ENCODE assay signal across 2 cellular contexts in the genomic region with DNA sequence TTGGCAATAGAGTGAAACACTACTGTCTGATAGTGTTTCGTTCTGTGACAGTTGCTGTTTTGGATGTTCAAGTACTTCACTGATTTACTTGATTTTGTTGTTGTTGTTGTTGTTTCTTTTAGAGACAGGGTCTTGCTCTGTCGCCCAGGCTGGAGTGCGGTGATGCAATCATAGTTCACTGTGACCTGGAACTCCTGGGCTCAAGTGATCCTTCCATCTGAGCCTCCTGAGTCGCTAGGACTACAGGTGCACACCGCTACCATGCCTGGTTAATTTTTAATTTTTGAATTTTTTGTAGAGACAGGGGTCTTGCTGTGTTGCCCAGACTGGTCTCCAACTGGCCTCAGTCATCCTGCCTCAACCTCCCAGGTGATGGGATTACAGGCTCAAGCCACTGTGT.
TF ChIP-seq lines count a peak whose summit lies in the region.

No MANE protein-coding gene starts in this region.

TF ChIP-seq in SK-N-SH, 30 proteins besides CTCF, POLR2A, EP300 and RAD21 (continued from another document):
- TF ChIP-seq, protein P1, sequence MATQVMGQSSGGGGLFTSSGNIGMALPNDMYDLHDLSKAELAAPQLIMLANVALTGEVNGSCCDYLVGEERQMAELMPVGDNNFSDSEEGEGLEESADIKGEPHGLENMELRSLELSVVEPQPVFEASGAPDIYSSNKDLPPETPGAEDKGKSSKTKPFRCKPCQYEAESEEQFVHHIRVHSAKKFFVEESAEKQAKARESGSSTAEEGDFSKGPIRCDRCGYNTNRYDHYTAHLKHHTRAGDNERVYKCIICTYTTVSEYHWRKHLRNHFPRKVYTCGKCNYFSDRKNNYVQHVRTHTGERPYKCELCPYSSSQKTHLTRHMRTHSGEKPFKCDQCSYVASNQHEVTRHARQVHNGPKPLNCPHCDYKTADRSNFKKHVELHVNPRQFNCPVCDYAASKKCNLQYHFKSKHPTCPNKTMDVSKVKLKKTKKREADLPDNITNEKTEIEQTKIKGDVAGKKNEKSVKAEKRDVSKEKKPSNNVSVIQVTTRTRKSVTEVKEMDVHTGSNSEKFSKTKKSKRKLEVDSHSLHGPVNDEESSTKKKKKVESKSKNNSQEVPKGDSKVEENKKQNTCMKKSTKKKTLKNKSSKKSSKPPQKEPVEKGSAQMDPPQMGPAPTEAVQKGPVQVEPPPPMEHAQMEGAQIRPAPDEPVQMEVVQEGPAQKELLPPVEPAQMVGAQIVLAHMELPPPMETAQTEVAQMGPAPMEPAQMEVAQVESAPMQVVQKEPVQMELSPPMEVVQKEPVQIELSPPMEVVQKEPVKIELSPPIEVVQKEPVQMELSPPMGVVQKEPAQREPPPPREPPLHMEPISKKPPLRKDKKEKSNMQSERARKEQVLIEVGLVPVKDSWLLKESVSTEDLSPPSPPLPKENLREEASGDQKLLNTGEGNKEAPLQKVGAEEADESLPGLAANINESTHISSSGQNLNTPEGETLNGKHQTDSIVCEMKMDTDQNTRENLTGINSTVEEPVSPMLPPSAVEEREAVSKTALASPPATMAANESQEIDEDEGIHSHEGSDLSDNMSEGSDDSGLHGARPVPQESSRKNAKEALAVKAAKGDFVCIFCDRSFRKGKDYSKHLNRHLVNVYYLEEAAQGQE (IDR thresholded peaks at IDR 0.05; ENCODE audit: low read depth, low read length): no peak
- TF ChIP-seq NRF1 (IDR thresholded peaks at IDR 0.05; ENCODE audit: low read depth, low read length) (no peak), GABPA (IDR thresholded peaks at IDR 0.05; ENCODE audit: low read depth) (no peak), FOSL2 (IDR thresholded peaks at IDR 0.05; ENCODE audit: borderline replicate concordance, low read depth) (no peak), FOXJ3 (CRISPR knock-in tag; IDR thresholded peaks at IDR 0.05) (no peak), RFX5 (IDR thresholded peaks at IDR 0.05; ENCODE audit: low read length) (no peak), NFIC (IDR thresholded peaks at IDR 0.05; ENCODE audit: borderline replicate concordance) (no peak), TEAD4 (IDR thresholded peaks at IDR 0.05; ENCODE audit: borderline replicate concordance, insufficient read depth) (no peak), MEF2A (IDR thresholded peaks at IDR 0.05; ENCODE audit: borderline replicate concordance, low read depth) (no peak), SIN3A (IDR thresholded peaks at IDR 0.05; ENCODE audit: borderline replicate concordance, low read depth, low read length) (no peak), GATA2 (CRISPR knock-in tag; IDR thresholded peaks at IDR 0.05) (no peak), YY1 (IDR thresholded peaks at IDR 0.05; ENCODE audit: low read depth) (no peak), TAF1 (IDR thresholded peaks at IDR 0.05; ENCODE audit: borderline replicate concordance, low read depth, low read length) (no peak)
- TF ChIP-seq, protein P2, sequence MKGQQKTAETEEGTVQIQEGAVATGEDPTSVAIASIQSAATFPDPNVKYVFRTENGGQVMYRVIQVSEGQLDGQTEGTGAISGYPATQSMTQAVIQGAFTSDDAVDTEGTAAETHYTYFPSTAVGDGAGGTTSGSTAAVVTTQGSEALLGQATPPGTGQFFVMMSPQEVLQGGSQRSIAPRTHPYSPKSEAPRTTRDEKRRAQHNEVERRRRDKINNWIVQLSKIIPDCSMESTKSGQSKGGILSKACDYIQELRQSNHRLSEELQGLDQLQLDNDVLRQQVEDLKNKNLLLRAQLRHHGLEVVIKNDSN (IDR thresholded peaks at IDR 0.05; ENCODE audit: borderline replicate concordance, low read depth): no peak
- TF ChIP-seq, protein P3, sequence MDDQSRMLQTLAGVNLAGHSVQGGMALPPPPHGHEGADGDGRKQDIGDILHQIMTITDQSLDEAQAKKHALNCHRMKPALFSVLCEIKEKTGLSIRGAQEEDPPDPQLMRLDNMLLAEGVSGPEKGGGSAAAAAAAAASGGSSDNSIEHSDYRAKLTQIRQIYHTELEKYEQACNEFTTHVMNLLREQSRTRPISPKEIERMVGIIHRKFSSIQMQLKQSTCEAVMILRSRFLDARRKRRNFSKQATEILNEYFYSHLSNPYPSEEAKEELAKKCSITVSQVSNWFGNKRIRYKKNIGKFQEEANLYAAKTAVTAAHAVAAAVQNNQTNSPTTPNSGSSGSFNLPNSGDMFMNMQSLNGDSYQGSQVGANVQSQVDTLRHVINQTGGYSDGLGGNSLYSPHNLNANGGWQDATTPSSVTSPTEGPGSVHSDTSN (IDR thresholded peaks at IDR 0.05): no peak
- TF ChIP-seq, protein P4, sequence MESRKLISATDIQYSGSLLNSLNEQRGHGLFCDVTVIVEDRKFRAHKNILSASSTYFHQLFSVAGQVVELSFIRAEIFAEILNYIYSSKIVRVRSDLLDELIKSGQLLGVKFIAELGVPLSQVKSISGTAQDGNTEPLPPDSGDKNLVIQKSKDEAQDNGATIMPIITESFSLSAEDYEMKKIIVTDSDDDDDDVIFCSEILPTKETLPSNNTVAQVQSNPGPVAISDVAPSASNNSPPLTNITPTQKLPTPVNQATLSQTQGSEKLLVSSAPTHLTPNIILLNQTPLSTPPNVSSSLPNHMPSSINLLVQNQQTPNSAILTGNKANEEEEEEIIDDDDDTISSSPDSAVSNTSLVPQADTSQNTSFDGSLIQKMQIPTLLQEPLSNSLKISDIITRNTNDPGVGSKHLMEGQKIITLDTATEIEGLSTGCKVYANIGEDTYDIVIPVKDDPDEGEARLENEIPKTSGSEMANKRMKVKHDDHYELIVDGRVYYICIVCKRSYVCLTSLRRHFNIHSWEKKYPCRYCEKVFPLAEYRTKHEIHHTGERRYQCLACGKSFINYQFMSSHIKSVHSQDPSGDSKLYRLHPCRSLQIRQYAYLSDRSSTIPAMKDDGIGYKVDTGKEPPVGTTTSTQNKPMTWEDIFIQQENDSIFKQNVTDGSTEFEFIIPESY (IDR thresholded peaks at IDR 0.05; ENCODE audit: borderline replicate concordance, low read depth): no peak
- TF ChIP-seq, protein P5, sequence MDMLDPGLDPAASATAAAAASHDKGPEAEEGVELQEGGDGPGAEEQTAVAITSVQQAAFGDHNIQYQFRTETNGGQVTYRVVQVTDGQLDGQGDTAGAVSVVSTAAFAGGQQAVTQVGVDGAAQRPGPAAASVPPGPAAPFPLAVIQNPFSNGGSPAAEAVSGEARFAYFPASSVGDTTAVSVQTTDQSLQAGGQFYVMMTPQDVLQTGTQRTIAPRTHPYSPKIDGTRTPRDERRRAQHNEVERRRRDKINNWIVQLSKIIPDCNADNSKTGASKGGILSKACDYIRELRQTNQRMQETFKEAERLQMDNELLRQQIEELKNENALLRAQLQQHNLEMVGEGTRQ (IDR thresholded peaks at IDR 0.05; ENCODE audit: borderline replicate concordance, low read depth, low read length): no peak
TF ChIP-seq in SK-N-SH: peak in this region for 0.

TF ChIP-seq in SK-N-SH treated with all-trans-retinoic acid at 6 μM for 48 hours, 23 proteins besides CTCF, POLR2A, EP300 and RAD21:
- TF ChIP-seq, protein P6, sequence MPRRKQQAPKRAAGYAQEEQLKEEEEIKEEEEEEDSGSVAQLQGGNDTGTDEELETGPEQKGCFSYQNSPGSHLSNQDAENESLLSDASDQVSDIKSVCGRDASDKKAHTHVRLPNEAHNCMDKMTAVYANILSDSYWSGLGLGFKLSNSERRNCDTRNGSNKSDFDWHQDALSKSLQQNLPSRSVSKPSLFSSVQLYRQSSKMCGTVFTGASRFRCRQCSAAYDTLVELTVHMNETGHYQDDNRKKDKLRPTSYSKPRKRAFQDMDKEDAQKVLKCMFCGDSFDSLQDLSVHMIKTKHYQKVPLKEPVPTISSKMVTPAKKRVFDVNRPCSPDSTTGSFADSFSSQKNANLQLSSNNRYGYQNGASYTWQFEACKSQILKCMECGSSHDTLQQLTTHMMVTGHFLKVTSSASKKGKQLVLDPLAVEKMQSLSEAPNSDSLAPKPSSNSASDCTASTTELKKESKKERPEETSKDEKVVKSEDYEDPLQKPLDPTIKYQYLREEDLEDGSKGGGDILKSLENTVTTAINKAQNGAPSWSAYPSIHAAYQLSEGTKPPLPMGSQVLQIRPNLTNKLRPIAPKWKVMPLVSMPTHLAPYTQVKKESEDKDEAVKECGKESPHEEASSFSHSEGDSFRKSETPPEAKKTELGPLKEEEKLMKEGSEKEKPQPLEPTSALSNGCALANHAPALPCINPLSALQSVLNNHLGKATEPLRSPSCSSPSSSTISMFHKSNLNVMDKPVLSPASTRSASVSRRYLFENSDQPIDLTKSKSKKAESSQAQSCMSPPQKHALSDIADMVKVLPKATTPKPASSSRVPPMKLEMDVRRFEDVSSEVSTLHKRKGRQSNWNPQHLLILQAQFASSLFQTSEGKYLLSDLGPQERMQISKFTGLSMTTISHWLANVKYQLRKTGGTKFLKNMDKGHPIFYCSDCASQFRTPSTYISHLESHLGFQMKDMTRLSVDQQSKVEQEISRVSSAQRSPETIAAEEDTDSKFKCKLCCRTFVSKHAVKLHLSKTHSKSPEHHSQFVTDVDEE (CRISPR knock-in tag; IDR thresholded peaks at IDR 0.05): no peak
- no peak for TF ChIP-seq ISL1 (CRISPR knock-in tag; IDR thresholded peaks at IDR 0.05)
- TF ChIP-seq ARNTL (CRISPR knock-in tag; IDR thresholded peaks at IDR 0.05; ENCODE audit: borderline replicate concordance, low read depth): no peak
- TF ChIP-seq CSDC2 (CRISPR knock-in tag; IDR thresholded peaks at IDR 0.05): no peak
- TF ChIP-seq TOX (CRISPR knock-in tag; IDR thresholded peaks at IDR 0.05; ENCODE audit: borderline replicate concordance): no peak
- no peak for TF ChIP-seq PPARA (CRISPR knock-in tag; IDR thresholded peaks at IDR 0.05; ENCODE audit: borderline replicate concordance)
- TF ChIP-seq ZNF565 (CRISPR knock-in tag; conservative IDR thresholded peaks at IDR 0.05; ENCODE audit: low read depth): no peak
- TF ChIP-seq ZFP3 (CRISPR knock-in tag; IDR thresholded peaks at IDR 0.05): no peak
- no peak for TF ChIP-seq ZFP30 (CRISPR knock-in tag; IDR thresholded peaks at IDR 0.05)
- no peak for TF ChIP-seq SNAI2 (CRISPR knock-in tag; IDR thresholded peaks at IDR 0.05)
- TF ChIP-seq, protein P7, sequence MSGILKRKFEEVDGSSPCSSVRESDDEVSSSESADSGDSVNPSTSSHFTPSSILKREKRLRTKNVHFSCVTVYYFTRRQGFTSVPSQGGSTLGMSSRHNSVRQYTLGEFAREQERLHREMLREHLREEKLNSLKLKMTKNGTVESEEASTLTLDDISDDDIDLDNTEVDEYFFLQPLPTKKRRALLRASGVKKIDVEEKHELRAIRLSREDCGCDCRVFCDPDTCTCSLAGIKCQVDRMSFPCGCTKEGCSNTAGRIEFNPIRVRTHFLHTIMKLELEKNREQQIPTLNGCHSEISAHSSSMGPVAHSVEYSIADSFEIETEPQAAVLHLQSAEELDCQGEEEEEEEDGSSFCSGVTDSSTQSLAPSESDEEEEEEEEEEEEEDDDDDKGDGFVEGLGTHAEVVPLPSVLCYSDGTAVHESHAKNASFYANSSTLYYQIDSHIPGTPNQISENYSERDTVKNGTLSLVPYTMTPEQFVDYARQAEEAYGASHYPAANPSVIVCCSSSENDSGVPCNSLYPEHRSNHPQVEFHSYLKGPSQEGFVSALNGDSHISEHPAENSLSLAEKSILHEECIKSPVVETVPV (CRISPR knock-in tag; IDR thresholded peaks at IDR 0.05): no peak
- no peak for TF ChIP-seq ZNF8 (CRISPR knock-in tag; IDR thresholded peaks at IDR 0.05)
- TF ChIP-seq, protein P8, sequence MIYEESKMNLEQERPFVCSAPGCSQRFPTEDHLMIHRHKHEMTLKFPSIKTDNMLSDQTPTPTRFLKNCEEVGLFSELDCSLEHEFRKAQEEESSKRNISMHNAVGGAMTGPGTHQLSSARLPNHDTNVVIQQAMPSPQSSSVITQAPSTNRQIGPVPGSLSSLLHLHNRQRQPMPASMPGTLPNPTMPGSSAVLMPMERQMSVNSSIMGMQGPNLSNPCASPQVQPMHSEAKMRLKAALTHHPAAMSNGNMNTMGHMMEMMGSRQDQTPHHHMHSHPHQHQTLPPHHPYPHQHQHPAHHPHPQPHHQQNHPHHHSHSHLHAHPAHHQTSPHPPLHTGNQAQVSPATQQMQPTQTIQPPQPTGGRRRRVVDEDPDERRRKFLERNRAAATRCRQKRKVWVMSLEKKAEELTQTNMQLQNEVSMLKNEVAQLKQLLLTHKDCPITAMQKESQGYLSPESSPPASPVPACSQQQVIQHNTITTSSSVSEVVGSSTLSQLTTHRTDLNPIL (CRISPR knock-in tag; IDR thresholded peaks at IDR 0.05; ENCODE audit: low read depth): no peak
